Comparison of ENCODE assay signal across 1 cellular context in the genomic region with DNA sequence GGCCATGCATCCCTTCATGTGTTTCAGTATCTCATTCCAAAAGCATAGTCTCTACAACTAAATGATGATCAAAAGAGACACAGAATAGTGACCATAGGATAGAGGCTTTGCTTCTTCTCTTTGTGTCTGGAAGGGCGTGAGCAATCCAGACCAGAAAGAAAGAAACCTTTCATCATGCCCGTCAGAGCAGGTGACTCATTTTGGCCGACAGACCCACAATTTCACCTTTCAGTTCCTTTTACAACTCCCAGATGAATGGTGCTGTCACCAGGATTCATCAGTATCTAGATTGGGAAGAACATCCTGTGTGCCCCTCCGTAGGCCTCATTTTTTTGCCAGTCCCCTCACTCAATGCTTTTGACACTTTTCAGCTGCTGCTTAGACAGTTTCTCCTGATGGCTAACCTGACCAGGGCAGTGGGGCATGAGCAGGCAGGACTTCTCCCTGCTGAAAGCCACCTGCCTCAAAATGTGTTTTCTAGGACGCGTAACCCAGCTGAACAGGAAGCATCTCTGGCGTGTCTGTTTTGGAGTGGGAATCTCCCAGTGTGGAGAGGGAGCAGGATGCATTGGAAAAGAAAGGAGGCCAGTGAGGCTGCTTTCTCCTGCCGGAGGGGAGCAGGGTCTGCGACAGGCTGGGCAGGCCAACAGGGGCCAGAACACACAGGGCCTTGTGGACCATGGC.
TF ChIP-seq lines count a peak whose summit lies in the region.

No MANE protein-coding gene starts in this region.

TF ChIP-seq in K562, 482 proteins besides CTCF, POLR2A, EP300 and RAD21 (continued from another document):
- TF ChIP-seq RBM17 (IDR thresholded peaks at IDR 0.05; ENCODE audit: borderline replicate concordance, low read depth, low read length) (no peak), ARID1B (IDR thresholded peaks at IDR 0.05) (no peak), SMAD3 (CRISPR knock-in tag; conservative IDR thresholded peaks at IDR 0.05) (no peak), CXXC5 (CRISPR knock-in tag; IDR thresholded peaks at IDR 0.05) (no peak), MEIS2 (IDR thresholded peaks at IDR 0.05; ENCODE audit: partially characterized antibody) (peak; percentile 30), ZKSCAN8 (CRISPR knock-in tag; IDR thresholded peaks at IDR 0.05) (no peak), CEBPG (CRISPR knock-in tag; IDR thresholded peaks at IDR 0.05) (no peak), CEBPG (tag; conservative IDR thresholded peaks at IDR 0.05 in 1 of 2, IDR thresholded peaks at IDR 0.05 in 1 of 2) (peak in 1 of 2 experiments; percentile 53; a peak in 1 of 4 replicates), RBM15 (IDR thresholded peaks at IDR 0.05; ENCODE audit: insufficient read depth, low read length) (no peak)
- TF ChIP-seq, protein P1, sequence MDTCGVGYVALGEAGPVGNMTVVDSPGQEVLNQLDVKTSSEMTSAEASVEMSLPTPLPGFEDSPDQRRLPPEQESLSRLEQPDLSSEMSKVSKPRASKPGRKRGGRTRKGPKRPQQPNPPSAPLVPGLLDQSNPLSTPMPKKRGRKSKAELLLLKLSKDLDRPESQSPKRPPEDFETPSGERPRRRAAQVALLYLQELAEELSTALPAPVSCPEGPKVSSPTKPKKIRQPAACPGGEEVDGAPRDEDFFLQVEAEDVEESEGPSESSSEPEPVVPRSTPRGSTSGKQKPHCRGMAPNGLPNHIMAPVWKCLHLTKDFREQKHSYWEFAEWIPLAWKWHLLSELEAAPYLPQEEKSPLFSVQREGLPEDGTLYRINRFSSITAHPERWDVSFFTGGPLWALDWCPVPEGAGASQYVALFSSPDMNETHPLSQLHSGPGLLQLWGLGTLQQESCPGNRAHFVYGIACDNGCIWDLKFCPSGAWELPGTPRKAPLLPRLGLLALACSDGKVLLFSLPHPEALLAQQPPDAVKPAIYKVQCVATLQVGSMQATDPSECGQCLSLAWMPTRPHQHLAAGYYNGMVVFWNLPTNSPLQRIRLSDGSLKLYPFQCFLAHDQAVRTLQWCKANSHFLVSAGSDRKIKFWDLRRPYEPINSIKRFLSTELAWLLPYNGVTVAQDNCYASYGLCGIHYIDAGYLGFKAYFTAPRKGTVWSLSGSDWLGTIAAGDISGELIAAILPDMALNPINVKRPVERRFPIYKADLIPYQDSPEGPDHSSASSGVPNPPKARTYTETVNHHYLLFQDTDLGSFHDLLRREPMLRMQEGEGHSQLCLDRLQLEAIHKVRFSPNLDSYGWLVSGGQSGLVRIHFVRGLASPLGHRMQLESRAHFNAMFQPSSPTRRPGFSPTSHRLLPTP (IDR thresholded peaks at IDR 0.05; ENCODE audit: borderline replicate concordance, extremely low read depth, insufficient read length): no peak
